ENCODE assay signal across 1 cellular context in the genomic region with DNA sequence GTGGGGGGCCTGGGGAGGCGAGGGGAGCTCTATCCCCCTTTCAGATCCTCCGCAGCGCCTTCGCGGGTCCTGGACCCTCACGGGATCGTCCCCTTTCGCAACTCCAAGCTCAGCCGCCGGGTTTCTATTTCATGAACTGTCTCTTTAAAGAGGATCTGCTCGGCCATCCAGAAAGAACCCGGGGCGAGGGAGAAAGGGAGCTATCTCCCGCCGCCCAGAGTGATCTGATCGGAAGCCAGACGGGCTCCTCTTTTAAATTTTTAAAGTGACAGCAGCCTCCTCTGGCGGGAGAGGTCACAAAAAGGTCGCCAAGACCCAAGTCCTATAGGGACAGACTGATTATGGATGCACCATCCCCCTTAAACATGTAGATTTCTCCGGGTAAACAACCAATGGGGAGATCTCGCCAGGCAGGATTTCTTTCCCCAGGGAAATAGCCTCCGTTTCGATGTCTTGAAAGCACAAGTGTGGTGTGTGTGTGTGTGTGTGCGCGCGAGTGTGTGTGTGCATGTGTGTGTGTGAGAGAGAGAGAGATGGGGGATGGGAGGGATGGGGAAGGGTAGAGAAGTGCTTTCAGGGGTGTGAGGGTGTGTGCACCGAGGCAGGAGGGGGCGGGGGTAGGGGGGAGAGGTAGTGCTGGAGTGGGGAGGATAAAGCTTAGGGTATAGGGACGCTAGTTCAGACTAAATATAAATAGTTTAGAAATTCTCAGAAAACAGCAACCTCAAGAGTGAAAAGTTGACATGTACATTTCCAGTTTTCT.
TF ChIP-seq lines count a peak whose summit lies in the region.

No MANE protein-coding gene starts in this region.

TF ChIP-seq in HEK293, 187 proteins besides CTCF, POLR2A, EP300 and RAD21 (continued from another document and continues in another):
- TF ChIP-seq, protein P1, sequence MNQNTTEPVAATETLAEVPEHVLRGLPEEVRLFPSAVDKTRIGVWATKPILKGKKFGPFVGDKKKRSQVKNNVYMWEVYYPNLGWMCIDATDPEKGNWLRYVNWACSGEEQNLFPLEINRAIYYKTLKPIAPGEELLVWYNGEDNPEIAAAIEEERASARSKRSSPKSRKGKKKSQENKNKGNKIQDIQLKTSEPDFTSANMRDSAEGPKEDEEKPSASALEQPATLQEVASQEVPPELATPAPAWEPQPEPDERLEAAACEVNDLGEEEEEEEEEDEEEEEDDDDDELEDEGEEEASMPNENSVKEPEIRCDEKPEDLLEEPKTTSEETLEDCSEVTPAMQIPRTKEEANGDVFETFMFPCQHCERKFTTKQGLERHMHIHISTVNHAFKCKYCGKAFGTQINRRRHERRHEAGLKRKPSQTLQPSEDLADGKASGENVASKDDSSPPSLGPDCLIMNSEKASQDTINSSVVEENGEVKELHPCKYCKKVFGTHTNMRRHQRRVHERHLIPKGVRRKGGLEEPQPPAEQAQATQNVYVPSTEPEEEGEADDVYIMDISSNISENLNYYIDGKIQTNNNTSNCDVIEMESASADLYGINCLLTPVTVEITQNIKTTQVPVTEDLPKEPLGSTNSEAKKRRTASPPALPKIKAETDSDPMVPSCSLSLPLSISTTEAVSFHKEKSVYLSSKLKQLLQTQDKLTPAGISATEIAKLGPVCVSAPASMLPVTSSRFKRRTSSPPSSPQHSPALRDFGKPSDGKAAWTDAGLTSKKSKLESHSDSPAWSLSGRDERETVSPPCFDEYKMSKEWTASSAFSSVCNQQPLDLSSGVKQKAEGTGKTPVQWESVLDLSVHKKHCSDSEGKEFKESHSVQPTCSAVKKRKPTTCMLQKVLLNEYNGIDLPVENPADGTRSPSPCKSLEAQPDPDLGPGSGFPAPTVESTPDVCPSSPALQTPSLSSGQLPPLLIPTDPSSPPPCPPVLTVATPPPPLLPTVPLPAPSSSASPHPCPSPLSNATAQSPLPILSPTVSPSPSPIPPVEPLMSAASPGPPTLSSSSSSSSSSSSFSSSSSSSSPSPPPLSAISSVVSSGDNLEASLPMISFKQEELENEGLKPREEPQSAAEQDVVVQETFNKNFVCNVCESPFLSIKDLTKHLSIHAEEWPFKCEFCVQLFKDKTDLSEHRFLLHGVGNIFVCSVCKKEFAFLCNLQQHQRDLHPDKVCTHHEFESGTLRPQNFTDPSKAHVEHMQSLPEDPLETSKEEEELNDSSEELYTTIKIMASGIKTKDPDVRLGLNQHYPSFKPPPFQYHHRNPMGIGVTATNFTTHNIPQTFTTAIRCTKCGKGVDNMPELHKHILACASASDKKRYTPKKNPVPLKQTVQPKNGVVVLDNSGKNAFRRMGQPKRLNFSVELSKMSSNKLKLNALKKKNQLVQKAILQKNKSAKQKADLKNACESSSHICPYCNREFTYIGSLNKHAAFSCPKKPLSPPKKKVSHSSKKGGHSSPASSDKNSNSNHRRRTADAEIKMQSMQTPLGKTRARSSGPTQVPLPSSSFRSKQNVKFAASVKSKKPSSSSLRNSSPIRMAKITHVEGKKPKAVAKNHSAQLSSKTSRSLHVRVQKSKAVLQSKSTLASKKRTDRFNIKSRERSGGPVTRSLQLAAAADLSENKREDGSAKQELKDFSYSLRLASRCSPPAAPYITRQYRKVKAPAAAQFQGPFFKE (tag by site-specific recombination; IDR thresholded peaks at IDR 0.05; ENCODE audit: borderline replicate concordance) = no peak
- 0 out of 2 replicates have a peak, but pooled peaks have one; percentile 29 for TF ChIP-seq ZNF610 (tag by site-specific recombination; IDR thresholded peaks at IDR 0.05; ENCODE audit: borderline replicate concordance)
- TF ChIP-seq ZNF521 (tag by site-specific recombination; IDR thresholded peaks at IDR 0.05) = no peak
- TF ChIP-seq ZNF558 (tag by site-specific recombination; IDR thresholded peaks at IDR 0.05) = no peak
- TF ChIP-seq, protein P2, sequence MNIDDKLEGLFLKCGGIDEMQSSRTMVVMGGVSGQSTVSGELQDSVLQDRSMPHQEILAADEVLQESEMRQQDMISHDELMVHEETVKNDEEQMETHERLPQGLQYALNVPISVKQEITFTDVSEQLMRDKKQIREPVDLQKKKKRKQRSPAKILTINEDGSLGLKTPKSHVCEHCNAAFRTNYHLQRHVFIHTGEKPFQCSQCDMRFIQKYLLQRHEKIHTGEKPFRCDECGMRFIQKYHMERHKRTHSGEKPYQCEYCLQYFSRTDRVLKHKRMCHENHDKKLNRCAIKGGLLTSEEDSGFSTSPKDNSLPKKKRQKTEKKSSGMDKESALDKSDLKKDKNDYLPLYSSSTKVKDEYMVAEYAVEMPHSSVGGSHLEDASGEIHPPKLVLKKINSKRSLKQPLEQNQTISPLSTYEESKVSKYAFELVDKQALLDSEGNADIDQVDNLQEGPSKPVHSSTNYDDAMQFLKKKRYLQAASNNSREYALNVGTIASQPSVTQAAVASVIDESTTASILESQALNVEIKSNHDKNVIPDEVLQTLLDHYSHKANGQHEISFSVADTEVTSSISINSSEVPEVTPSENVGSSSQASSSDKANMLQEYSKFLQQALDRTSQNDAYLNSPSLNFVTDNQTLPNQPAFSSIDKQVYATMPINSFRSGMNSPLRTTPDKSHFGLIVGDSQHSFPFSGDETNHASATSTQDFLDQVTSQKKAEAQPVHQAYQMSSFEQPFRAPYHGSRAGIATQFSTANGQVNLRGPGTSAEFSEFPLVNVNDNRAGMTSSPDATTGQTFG (tag by site-specific recombination; IDR thresholded peaks at IDR 0.05; ENCODE audit: borderline replicate concordance) = no peak
- TF ChIP-seq ZNF830 (tag by site-specific recombination; IDR thresholded peaks at IDR 0.05; ENCODE audit: low read depth) = no peak
- TF ChIP-seq REPIN1 (tag by site-specific recombination; IDR thresholded peaks at IDR 0.05; ENCODE audit: low read depth) = no peak
- TF ChIP-seq ZNF10 (tag by site-specific recombination; IDR thresholded peaks at IDR 0.05) = no peak
- TF ChIP-seq ZNF18 (tag by site-specific recombination; IDR thresholded peaks at IDR 0.05) = peak; percentile 93
- TF ChIP-seq, protein P3, sequence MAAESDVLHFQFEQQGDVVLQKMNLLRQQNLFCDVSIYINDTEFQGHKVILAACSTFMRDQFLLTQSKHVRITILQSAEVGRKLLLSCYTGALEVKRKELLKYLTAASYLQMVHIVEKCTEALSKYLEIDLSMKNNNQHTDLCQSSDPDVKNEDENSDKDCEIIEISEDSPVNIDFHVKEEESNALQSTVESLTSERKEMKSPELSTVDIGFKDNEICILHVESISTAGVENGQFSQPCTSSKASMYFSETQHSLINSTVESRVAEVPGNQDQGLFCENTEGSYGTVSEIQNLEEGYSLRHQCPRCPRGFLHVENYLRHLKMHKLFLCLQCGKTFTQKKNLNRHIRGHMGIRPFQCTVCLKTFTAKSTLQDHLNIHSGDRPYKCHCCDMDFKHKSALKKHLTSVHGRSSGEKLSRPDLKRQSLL (tag by site-specific recombination; IDR thresholded peaks at IDR 0.05) = no peak
- TF ChIP-seq ZFHX2 (tag by site-specific recombination; conservative IDR thresholded peaks at IDR 0.05) = peak; percentile 49
- no peak for TF ChIP-seq YY2 (tag by site-specific recombination; IDR thresholded peaks at IDR 0.05)
- TF ChIP-seq ZNF292 (tag by site-specific recombination; IDR thresholded peaks at IDR 0.05; ENCODE audit: borderline replicate concordance, low read depth) = no peak
- peak; percentile 58 for TF ChIP-seq ZBTB48 (tag by site-specific recombination; IDR thresholded peaks at IDR 0.05)
- peak; percentile 92 for TF ChIP-seq ZNF692 (tag by site-specific recombination; IDR thresholded peaks at IDR 0.05)
- TF ChIP-seq ZNF792 (tag by site-specific recombination; IDR thresholded peaks at IDR 0.05) = no peak
- no peak for TF ChIP-seq ZNF221 (tag by site-specific recombination; IDR thresholded peaks at IDR 0.05; ENCODE audit: borderline replicate concordance)
- TF ChIP-seq GLIS1 (tag by site-specific recombination; IDR thresholded peaks at IDR 0.05) = no peak
- TF ChIP-seq ZNF184 (tag by site-specific recombination; IDR thresholded peaks at IDR 0.05) = no peak
- no peak for TF ChIP-seq MEIS1 (CRISPR knock-in tag; IDR thresholded peaks at IDR 0.05; ENCODE audit: borderline replicate concordance)
- no peak for TF ChIP-seq ZNF624 (tag by site-specific recombination; IDR thresholded peaks at IDR 0.05)
- no peak for TF ChIP-seq MYNN (tag by site-specific recombination; IDR thresholded peaks at IDR 0.05; ENCODE audit: borderline replicate concordance)
- TF ChIP-seq, protein P4, sequence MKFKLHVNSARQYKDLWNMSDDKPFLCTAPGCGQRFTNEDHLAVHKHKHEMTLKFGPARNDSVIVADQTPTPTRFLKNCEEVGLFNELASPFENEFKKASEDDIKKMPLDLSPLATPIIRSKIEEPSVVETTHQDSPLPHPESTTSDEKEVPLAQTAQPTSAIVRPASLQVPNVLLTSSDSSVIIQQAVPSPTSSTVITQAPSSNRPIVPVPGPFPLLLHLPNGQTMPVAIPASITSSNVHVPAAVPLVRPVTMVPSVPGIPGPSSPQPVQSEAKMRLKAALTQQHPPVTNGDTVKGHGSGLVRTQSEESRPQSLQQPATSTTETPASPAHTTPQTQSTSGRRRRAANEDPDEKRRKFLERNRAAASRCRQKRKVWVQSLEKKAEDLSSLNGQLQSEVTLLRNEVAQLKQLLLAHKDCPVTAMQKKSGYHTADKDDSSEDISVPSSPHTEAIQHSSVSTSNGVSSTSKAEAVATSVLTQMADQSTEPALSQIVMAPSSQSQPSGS (tag by site-specific recombination; IDR thresholded peaks at IDR 0.05; ENCODE audit: low read depth) = 0 out of 2 replicates have a peak, but pooled peaks have one; percentile 16
- TF ChIP-seq ZNF660 (tag by site-specific recombination; IDR thresholded peaks at IDR 0.05) = peak; percentile 26; the same call in 1 of the 2 replicates
- TF ChIP-seq, protein P5, sequence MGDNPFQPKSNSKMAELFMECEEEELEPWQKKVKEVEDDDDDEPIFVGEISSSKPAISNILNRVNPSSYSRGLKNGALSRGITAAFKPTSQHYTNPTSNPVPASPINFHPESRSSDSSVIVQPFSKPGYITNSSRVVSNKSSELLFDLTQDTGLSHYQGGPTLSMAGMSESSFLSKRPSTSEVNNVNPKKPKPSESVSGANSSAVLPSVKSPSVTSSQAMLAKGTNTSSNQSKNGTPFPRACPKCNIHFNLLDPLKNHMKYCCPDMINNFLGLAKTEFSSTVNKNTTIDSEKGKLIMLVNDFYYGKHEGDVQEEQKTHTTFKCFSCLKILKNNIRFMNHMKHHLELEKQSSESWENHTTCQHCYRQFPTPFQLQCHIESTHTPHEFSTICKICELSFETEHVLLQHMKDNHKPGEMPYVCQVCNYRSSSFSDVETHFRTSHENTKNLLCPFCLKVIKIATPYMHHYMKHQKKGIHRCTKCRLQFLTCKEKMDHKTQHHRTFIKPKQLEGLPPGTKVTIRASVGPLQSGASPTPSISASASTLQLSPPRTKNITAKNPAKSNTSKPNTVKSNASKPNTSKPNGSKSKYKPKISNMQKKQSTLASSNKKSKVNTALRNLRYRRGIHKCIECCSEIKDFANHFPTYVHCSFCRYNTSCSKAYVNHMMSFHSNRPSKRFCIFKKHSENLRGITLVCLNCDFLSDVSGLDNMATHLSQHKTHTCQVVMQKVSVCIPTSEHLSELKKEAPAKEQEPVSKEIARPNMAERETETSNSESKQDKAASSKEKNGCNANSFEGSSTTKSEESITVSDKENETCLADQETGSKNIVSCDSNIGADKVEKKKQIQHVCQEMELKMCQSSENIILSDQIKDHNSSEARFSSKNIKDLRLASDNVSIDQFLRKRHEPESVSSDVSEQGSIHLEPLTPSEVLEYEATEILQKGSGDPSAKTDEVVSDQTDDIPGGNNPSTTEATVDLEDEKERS (tag by site-specific recombination; IDR thresholded peaks at IDR 0.05) = peak; percentile 51; the same call in 1 of the 2 replicates
- no peak for TF ChIP-seq ZNF426 (tag by site-specific recombination; IDR thresholded peaks at IDR 0.05)
- TF ChIP-seq, protein P6, sequence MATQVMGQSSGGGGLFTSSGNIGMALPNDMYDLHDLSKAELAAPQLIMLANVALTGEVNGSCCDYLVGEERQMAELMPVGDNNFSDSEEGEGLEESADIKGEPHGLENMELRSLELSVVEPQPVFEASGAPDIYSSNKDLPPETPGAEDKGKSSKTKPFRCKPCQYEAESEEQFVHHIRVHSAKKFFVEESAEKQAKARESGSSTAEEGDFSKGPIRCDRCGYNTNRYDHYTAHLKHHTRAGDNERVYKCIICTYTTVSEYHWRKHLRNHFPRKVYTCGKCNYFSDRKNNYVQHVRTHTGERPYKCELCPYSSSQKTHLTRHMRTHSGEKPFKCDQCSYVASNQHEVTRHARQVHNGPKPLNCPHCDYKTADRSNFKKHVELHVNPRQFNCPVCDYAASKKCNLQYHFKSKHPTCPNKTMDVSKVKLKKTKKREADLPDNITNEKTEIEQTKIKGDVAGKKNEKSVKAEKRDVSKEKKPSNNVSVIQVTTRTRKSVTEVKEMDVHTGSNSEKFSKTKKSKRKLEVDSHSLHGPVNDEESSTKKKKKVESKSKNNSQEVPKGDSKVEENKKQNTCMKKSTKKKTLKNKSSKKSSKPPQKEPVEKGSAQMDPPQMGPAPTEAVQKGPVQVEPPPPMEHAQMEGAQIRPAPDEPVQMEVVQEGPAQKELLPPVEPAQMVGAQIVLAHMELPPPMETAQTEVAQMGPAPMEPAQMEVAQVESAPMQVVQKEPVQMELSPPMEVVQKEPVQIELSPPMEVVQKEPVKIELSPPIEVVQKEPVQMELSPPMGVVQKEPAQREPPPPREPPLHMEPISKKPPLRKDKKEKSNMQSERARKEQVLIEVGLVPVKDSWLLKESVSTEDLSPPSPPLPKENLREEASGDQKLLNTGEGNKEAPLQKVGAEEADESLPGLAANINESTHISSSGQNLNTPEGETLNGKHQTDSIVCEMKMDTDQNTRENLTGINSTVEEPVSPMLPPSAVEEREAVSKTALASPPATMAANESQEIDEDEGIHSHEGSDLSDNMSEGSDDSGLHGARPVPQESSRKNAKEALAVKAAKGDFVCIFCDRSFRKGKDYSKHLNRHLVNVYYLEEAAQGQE (tag by site-specific recombination; IDR thresholded peaks at IDR 0.05) = no peak
- TF ChIP-seq ZNF76 (tag by site-specific recombination; IDR thresholded peaks at IDR 0.05; ENCODE audit: borderline replicate concordance, low read depth) = peak; percentile 55; the same call in 1 of the 2 replicates
- TF ChIP-seq EGR2 (tag by site-specific recombination; IDR thresholded peaks at IDR 0.05; ENCODE audit: low read depth) = no peak
- TF ChIP-seq FEZF1 (tag by site-specific recombination; IDR thresholded peaks at IDR 0.05) = peak; percentile 54
